In genomic region chr1:164702664-164703063, GRCh38 we compare ENCODE assay signal across 15 cellular contexts.
"Had no signal": no experiment of that assay in that cellular context is flagged by ENCODE, and none has a peak within 500 bp of the region (broad histone marks: within the 10 kb centered on the region; RNA-seq: fewer than 3 reads in every experiment).

No MANE protein-coding gene starts in this region.

- DNase-seq: activated CD4-positive, alpha-beta T cell treated with anti-CD3 and anti-CD28 coated beads for 48 hours; activated naive CD4-positive, alpha-beta T cell treated with Interleukin-2 at 50 U/mL for 16 hours; activated naive CD8-positive, alpha-beta T cell treated with anti-CD3 and anti-CD28 coated beads, Interleukin-2, amount 50 U/mL, for 24 hours; heart left ventricle; islet precursor cell; left lung; ovary had no signal

- H3K27me3 Mint-ChIP-seq: activated naive CD8-positive, alpha-beta T cell treated with anti-CD3 and anti-CD28 coated beads, Interleukin-2, amount 50 U/mL, for 24 hours had no signal

- H3K27ac Mint-ChIP-seq: activated naive CD8-positive, alpha-beta T cell treated with anti-CD3 and anti-CD28 coated beads, Interleukin-2, amount 50 U/mL, for 24 hours; activated T-helper 1 cell treated with anti-CD3 and anti-CD28 coated beads, Interleukin-12 subunit alpha, Interleukin-12 subunit beta, Interleukin-2, Interleukin-4 antibody, amounts not matched to agents 30 ng/mL and 10 ng/mL and 1 ng/mL, durations not matched to agents 14 hours and 24 hours and 36 hours; neural progenitor cell; stimulated activated effector memory CD8-positive, alpha-beta T cell treated with anti-CD3 and anti-CD28 coated beads, Interleukin-12 subunit alpha, Interleukin-12 subunit beta, amount 100 ng/mL, for 72 hours; T-helper 1 cell treated with Interleukin-12 subunit alpha and Interleukin-12 subunit beta and Interleukin-4 antibody, amounts not matched to agents 30 μg/mL and 1 μg/mL, for 36 hours had no signal

- H3K4me3 Mint-ChIP-seq: activated naive CD8-positive, alpha-beta T cell treated with anti-CD3 and anti-CD28 coated beads, Interleukin-2, amount 50 U/mL, for 24 hours; activated T-helper 1 cell treated with anti-CD3 and anti-CD28 coated beads, Interleukin-12 subunit alpha, Interleukin-12 subunit beta, Interleukin-2, Interleukin-4 antibody, amounts not matched to agents 30 ng/mL and 10 ng/mL and 1 ng/mL, durations not matched to agents 14 hours and 24 hours and 36 hours; neural progenitor cell; stimulated activated effector memory CD8-positive, alpha-beta T cell treated with anti-CD3 and anti-CD28 coated beads, Interleukin-12 subunit alpha, Interleukin-12 subunit beta, amount 100 ng/mL, for 72 hours; T-helper 1 cell treated with Interleukin-12 subunit alpha and Interleukin-12 subunit beta and Interleukin-4 antibody, amounts not matched to agents 30 μg/mL and 1 μg/mL, for 36 hours; WTC11 had no signal

- H3K4me2 ChIP-seq: neural progenitor cell had no signal

- H3K36me3 ChIP-seq: heart left ventricle, left lung, neural progenitor cell, ovary, tibial nerve had no signal

- H3K27me3 ChIP-seq: heart left ventricle, left lung, neural progenitor cell, ovary, tibial nerve had no signal

- H3K9me3 ChIP-seq: heart left ventricle, left lung, ovary, tibial nerve had no signal

- ATAC-seq: activated naive CD8-positive, alpha-beta T cell treated with anti-CD3 and anti-CD28 coated beads, Interleukin-2, amount 50 U/mL, for 24 hours; esophagus mucosa; left lung; stimulated activated effector memory CD8-positive, alpha-beta T cell treated with anti-CD3 and anti-CD28 coated beads, Interleukin-12 subunit alpha, Interleukin-12 subunit beta, amount 100 ng/mL, for 72 hours had no signal

- H3K27ac ChIP-seq: left lung, neural progenitor cell, ovary, skin epidermis, tibial nerve had no signal

- H3K9me3 Mint-ChIP-seq: activated naive CD8-positive, alpha-beta T cell treated with anti-CD3 and anti-CD28 coated beads, Interleukin-2, amount 50 U/mL, for 24 hours; activated T-helper 1 cell treated with anti-CD3 and anti-CD28 coated beads, Interleukin-12 subunit alpha, Interleukin-12 subunit beta, Interleukin-2, Interleukin-4 antibody, amounts not matched to agents 30 ng/mL and 10 ng/mL and 1 ng/mL, durations not matched to agents 14 hours and 24 hours and 36 hours; neural progenitor cell; T-helper 1 cell treated with Interleukin-12 subunit alpha and Interleukin-12 subunit beta and Interleukin-4 antibody, amounts not matched to agents 30 μg/mL and 1 μg/mL, for 36 hours; WTC11 had no signal

- H2AFZ ChIP-seq: neural progenitor cell had no signal

- H3K9ac ChIP-seq: neural progenitor cell had no signal

- H3K36me3 Mint-ChIP-seq: neural progenitor cell; stimulated activated effector memory CD8-positive, alpha-beta T cell treated with anti-CD3 and anti-CD28 coated beads, Interleukin-12 subunit alpha, Interleukin-12 subunit beta, amount 100 ng/mL, for 72 hours; WTC11 had no signal

- H3K4me1 Mint-ChIP-seq: activated naive CD8-positive, alpha-beta T cell treated with anti-CD3 and anti-CD28 coated beads, Interleukin-2, amount 50 U/mL, for 24 hours; stimulated activated effector memory CD8-positive, alpha-beta T cell treated with anti-CD3 and anti-CD28 coated beads, Interleukin-12 subunit alpha, Interleukin-12 subunit beta, amount 100 ng/mL, for 72 hours had no signal

- H3K4me3 ChIP-seq: heart left ventricle, left lung, neural progenitor cell, ovary, skin epidermis, tibial nerve had no signal
